In genomic region chr19:29173896-29174295, GRCh38 we compare ENCODE assay signal across 8 cellular contexts.
"Had no signal": no experiment of that assay in that cellular context is flagged by ENCODE, and none has a peak within 500 bp of the region (broad histone marks: within the 10 kb centered on the region; RNA-seq: fewer than 3 reads in every experiment).

No MANE protein-coding gene starts in this region.

- FAIRE-seq: HepG2, HTR-8/SVneo, K562 had no signal

- H3K27ac ChIP-seq: HL-60 had no signal

- ATAC-seq: HepG2, K562 had no signal

- H3K27ac Mint-ChIP-seq: IgD-negative memory B cell had no signal

- H3K4me1 Mint-ChIP-seq: IgD-negative memory B cell had no signal

- H3K36me3 Mint-ChIP-seq: IgD-negative memory B cell had no signal

- H3K4me3 ChIP-seq: K562 had no signal

- H3K27me3 Mint-ChIP-seq: IgD-negative memory B cell had no signal

- H3K4me3 Mint-ChIP-seq: IgD-negative memory B cell had no signal

- DNase-seq: IMR-90, KBM-7, KG1 had no signal
